In the genomic region with DNA sequence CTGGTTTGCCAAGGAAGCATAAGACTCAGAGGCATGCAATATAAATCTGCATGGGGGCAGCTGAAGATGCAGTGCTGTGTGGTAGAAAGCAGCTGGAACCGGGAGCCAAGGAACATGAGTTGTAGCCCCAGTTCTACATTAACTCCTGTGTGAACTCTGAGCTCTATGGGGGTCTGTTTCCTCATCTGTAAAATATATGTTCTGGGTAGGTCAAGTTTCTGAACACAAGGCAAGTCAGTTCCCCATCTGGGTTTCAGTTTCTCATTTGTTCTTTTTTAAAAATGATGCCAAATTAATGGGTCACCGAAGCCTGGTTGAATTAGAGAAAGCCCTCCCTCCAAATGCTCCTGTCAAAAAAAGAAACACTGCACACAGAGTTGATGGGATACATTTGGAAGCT, we compare ENCODE assay signal across 1 cellular context.
TF ChIP-seq lines count a peak whose summit lies in the region.

No MANE protein-coding gene starts in this region.

TF ChIP-seq in SK-N-SH, 30 proteins besides CTCF, POLR2A, EP300 and RAD21 (continued from another document):
- TF ChIP-seq, protein P1, sequence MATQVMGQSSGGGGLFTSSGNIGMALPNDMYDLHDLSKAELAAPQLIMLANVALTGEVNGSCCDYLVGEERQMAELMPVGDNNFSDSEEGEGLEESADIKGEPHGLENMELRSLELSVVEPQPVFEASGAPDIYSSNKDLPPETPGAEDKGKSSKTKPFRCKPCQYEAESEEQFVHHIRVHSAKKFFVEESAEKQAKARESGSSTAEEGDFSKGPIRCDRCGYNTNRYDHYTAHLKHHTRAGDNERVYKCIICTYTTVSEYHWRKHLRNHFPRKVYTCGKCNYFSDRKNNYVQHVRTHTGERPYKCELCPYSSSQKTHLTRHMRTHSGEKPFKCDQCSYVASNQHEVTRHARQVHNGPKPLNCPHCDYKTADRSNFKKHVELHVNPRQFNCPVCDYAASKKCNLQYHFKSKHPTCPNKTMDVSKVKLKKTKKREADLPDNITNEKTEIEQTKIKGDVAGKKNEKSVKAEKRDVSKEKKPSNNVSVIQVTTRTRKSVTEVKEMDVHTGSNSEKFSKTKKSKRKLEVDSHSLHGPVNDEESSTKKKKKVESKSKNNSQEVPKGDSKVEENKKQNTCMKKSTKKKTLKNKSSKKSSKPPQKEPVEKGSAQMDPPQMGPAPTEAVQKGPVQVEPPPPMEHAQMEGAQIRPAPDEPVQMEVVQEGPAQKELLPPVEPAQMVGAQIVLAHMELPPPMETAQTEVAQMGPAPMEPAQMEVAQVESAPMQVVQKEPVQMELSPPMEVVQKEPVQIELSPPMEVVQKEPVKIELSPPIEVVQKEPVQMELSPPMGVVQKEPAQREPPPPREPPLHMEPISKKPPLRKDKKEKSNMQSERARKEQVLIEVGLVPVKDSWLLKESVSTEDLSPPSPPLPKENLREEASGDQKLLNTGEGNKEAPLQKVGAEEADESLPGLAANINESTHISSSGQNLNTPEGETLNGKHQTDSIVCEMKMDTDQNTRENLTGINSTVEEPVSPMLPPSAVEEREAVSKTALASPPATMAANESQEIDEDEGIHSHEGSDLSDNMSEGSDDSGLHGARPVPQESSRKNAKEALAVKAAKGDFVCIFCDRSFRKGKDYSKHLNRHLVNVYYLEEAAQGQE (IDR thresholded peaks at IDR 0.05; ENCODE audit: low read depth, low read length) = no peak
- no peak for TF ChIP-seq FOSL2 (IDR thresholded peaks at IDR 0.05; ENCODE audit: borderline replicate concordance, low read depth)
- no peak for TF ChIP-seq RXRA (IDR thresholded peaks at IDR 0.05; ENCODE audit: borderline replicate concordance, low read depth)
- no peak for TF ChIP-seq GABPA (IDR thresholded peaks at IDR 0.05; ENCODE audit: low read depth)
- no peak for TF ChIP-seq FOXJ3 (CRISPR knock-in tag; IDR thresholded peaks at IDR 0.05)
- no peak for TF ChIP-seq GATA2 (CRISPR knock-in tag; IDR thresholded peaks at IDR 0.05)
- no peak for TF ChIP-seq PBX3 (IDR thresholded peaks at IDR 0.05)
- no peak for TF ChIP-seq TCF12 (IDR thresholded peaks at IDR 0.05)
- no peak for TF ChIP-seq TAF1 (IDR thresholded peaks at IDR 0.05; ENCODE audit: borderline replicate concordance, low read depth, low read length)
